20 cellular contexts compared by ENCODE assay signal in genomic region chr1:114207635-114208034, GRCh38. TPM values are rescaled to one million over a fixed set of nuclear protein-coding genes. Genes with fewer than 3 reads are reported as not detected.
DNase-seq lines count a peak whose midpoint lies in the region; ATAC-seq, FAIRE-seq and TF ChIP-seq lines count a peak whose summit lies in the region.
"Had no signal": no experiment of that assay in that cellular context is flagged by ENCODE, and none has a peak within 500 bp of the region (broad histone marks: within the 10 kb centered on the region; RNA-seq: fewer than 3 reads in every experiment).

No MANE protein-coding gene starts in this region.

- FAIRE-seq in H1 (lab: Jason Lieb, UNC), result no peak
- FAIRE-seq: A549, D721Med, GM12892 had no signal

- H4K5ac ChIP-seq in H9 (ENCODE audit: insufficient read length, low read depth, low read length) (no peak overlapping the region), H1 (ENCODE audit: insufficient read length, low read depth, low read length) (no peak overlapping the region)

- intact Hi-C loops in OCI-LY7 (cut with micrococcal nuclease; ENCODE audit: unreplicated experiment), result no loop called here
- intact Hi-C loops in activated CD4-positive, alpha-beta memory T cell treated with anti-CD3 and anti-CD28 coated beads for 36 hours (cut with micrococcal nuclease), result no loop called here

- H2BK12ac ChIP-seq in H9 (ENCODE audit: insufficient read length, low read depth, low read length), result no peak overlapping the region
- no peak overlapping the region for H2BK12ac ChIP-seq in H1 (ENCODE audit: low read depth, low read length)

- peak; percentile 69 for ATAC-seq in DND-41 (ENCODE audit: insufficient read depth, low read depth)
- ATAC-seq in stimulated activated effector memory CD8-positive, alpha-beta T cell treated with anti-CD3 and anti-CD28 coated beads, Interleukin-12 subunit alpha, Interleukin-12 subunit beta, amount 100 ng/mL, for 72 hours, result peak; percentile 54
- ATAC-seq: A549; CD8-positive, alpha-beta T cell; HCT116 had no signal

- H3K9me3 ChIP-seq in DND-41 (ENCODE audit: insufficient read depth, low read length, severe bottlenecking) (no peaks in the 10 kb centered on the region), H9 (ENCODE audit: control insufficient read depth, low read depth, low read length) (no peaks in the 10 kb centered on the region), H1 (ENCODE audit: insufficient read depth in 2 of 2, low read depth in 1 of 2, low read length in 1 of 2) (no peaks in the 10 kb centered on the region), OCI-LY7 (ENCODE audit: low read length) (no peaks in the 10 kb centered on the region)
- H3K9me3 ChIP-seq: A549 had no signal

- H3K56ac ChIP-seq in H9 (ENCODE audit: insufficient read length, low read depth, low read length) (no peak overlapping the region), H1 (replicated peaks; ENCODE audit: insufficient read length, low read depth, low read length) (no peak overlapping the region)

- H3K4me1 Mint-ChIP-seq in H9, result peaks cover 4 to 12% of the 10 kb centered on the region in 2 experiments; a peak in 3 of 4 replicates
- peaks cover 28% of the 10 kb centered on the region for H3K4me1 Mint-ChIP-seq in stimulated activated effector memory CD8-positive, alpha-beta T cell treated with anti-CD3 and anti-CD28 coated beads, Interleukin-12 subunit alpha, Interleukin-12 subunit beta, amount 100 ng/mL, for 72 hours
- no peaks in the 10 kb centered on the region for H3K4me1 Mint-ChIP-seq in activated CD4-positive, alpha-beta memory T cell treated with anti-CD3 and anti-CD28 coated beads for 36 hours (ENCODE audit: low read depth)

- no peaks in the 10 kb centered on the region for H3K79me2 ChIP-seq in DND-41 (ENCODE audit: insufficient read depth, low read length)
- H3K79me2 ChIP-seq in H9 (ENCODE audit: insufficient read depth, low read length), result no peaks in the 10 kb centered on the region
- no peaks in the 10 kb centered on the region for H3K79me2 ChIP-seq in H1 (ENCODE audit: control insufficient read depth in 1 of 2, insufficient read depth in 2 of 2, low read length in 2 of 2)
- no peaks in the 10 kb centered on the region for H3K79me2 ChIP-seq in OCI-LY7 (ENCODE audit: insufficient read depth, low read depth, low read length)

- H3K4me3 Mint-ChIP-seq in H9, result no peak overlapping the region
- no peak overlapping the region for H3K4me3 Mint-ChIP-seq in stimulated activated effector memory CD8-positive, alpha-beta T cell treated with anti-CD3 and anti-CD28 coated beads, Interleukin-12 subunit alpha, Interleukin-12 subunit beta, amount 100 ng/mL, for 72 hours
- H3K4me3 Mint-ChIP-seq in activated CD4-positive, alpha-beta memory T cell treated with anti-CD3 and anti-CD28 coated beads for 36 hours, result no peak overlapping the region
- H3K4me3 Mint-ChIP-seq: CD8-positive, alpha-beta T cell had no signal

- H2BK15ac ChIP-seq in H9 (ENCODE audit: low read depth, low read length) (no peak overlapping the region), H1 (ENCODE audit: low read length) (no peak overlapping the region; the same call in 1 of the 2 replicates)

- no peaks in the 10 kb centered on the region for H3K4me1 ChIP-seq in DND-41 (ENCODE audit: insufficient read depth, low read length)
- no peaks in the 10 kb centered on the region for H3K4me1 ChIP-seq in H9 (ENCODE audit: insufficient read depth, low read length)
- no peaks in the 10 kb centered on the region for H3K4me1 ChIP-seq in H1 (replicated peaks in 1 of 4; ENCODE audit: control insufficient read depth in 3 of 4, insufficient read depth in 4 of 4, low read length in 3 of 4)
- no peaks in the 10 kb centered on the region for H3K4me1 ChIP-seq in OCI-LY7 (ENCODE audit: insufficient read depth, low read length, poor library complexity, severe bottlenecking)
- H3K4me1 ChIP-seq: A549 had no signal

- CTCF ChIA-PET in H1 (lab: Charles Lee; ENCODE audit: partially characterized antibody), result interaction anchor here (2.1 kb wide), 1 partner anchor 12 kb away, joined by 9 read pairs; no protein-coding TSS in a partner anchor
- CTCF ChIA-PET in OCI-LY7 (lab: Charles Lee; ENCODE audit: unreplicated experiment), result no interaction called here
- CTCF ChIA-PET in activated CD4-positive, alpha-beta memory T cell treated with anti-CD3 and anti-CD28 coated beads for 36 hours (lab: Charles Lee), result no interaction called here

- no peak overlapping the region for H3T11ph ChIP-seq in H9 (ENCODE audit: low read length)

- H3K9ac ChIP-seq in DND-41 (ENCODE audit: low read depth, low read length), result no peak overlapping the region
- no peak overlapping the region for H3K9ac ChIP-seq in H9 (ENCODE audit: extremely low read depth, insufficient read length, low read length)
- no peak overlapping the region for H3K9ac ChIP-seq in H1 (replicated peaks in 1 of 4; ENCODE audit: extremely low read depth in 1 of 4, low read depth in 3 of 4, low read length in 3 of 4)

- H2AFZ ChIP-seq in DND-41 (ENCODE audit: low read depth, low read length) (no peak overlapping the region), H9 (ENCODE audit: low read length) (no peak overlapping the region), H1 (ENCODE audit: low read length) (peak overlapping the region; percentile 65; the same call in 1 of the 2 replicates), OCI-LY7 (ENCODE audit: low read length) (no peak overlapping the region)

- no peaks in the 10 kb centered on the region for H3K36me3 ChIP-seq in DND-41 (ENCODE audit: insufficient read depth, low read length)
- H3K36me3 ChIP-seq in H1 (ENCODE audit: control insufficient read depth in 2 of 4, insufficient read depth in 4 of 4, low read length in 3 of 4), result no peaks in the 10 kb centered on the region
- no peaks in the 10 kb centered on the region for H3K36me3 ChIP-seq in OCI-LY7 (ENCODE audit: insufficient read depth, low read length)

- H3K4me3 ChIP-seq in DND-41 (ENCODE audit: low read depth in 1 of 2, low read length in 2 of 2) (no peak overlapping the region), H1 (ENCODE audit: extremely low read depth in 1 of 4, insufficient read depth in 2 of 4, low read depth in 3 of 4, low read length in 4 of 4) (no peak overlapping the region), OCI-LY7 (ENCODE audit: low read depth, low read length, poor library complexity, severe bottlenecking) (no peak overlapping the region)
- H3K4me3 ChIP-seq: A549 had no signal

- H4K20me1 ChIP-seq in DND-41 (ENCODE audit: insufficient read depth, low read length) (no peaks in the 10 kb centered on the region), H9 (ENCODE audit: control insufficient read depth, insufficient read depth, insufficient read length) (no peaks in the 10 kb centered on the region), H1 (replicated peaks in 1 of 2; ENCODE audit: control insufficient read depth in 1 of 2, insufficient read depth in 2 of 2, low read length in 2 of 2) (no peaks in the 10 kb centered on the region), OCI-LY7 (ENCODE audit: insufficient read depth, low read length) (no peaks in the 10 kb centered on the region)

- no peak overlapping the region for H3K27ac ChIP-seq in DND-41 (ENCODE audit: low read length)
- H3K27ac ChIP-seq in H9 (ENCODE audit: insufficient read length, low read depth, low read length), result no peak overlapping the region
- no peak overlapping the region for H3K27ac ChIP-seq in H1 (ENCODE audit: low read depth, low read length)
- no peak overlapping the region for H3K27ac ChIP-seq in OCI-LY7 (ENCODE audit: low read depth, low read length, poor library complexity, severe bottlenecking)
- H3K27ac ChIP-seq: A549, HL-60 had no signal

- H3K27me3 ChIP-seq in DND-41 (ENCODE audit: insufficient read depth, low read length, poor library complexity), result peaks cover 5% of the 10 kb centered on the region
- H3K27me3 ChIP-seq in H9 (ENCODE audit: insufficient read depth, low read length), result no peaks in the 10 kb centered on the region; the same call in 1 of the 2 replicates
- H3K27me3 ChIP-seq in H1 (replicated peaks in 1 of 4; ENCODE audit: control insufficient read depth in 3 of 4, extremely low read depth in 1 of 4, insufficient read depth in 3 of 4, low read length in 3 of 4), result peaks cover 0 to 4% (median 2%) of the 10 kb centered on the region in 4 experiments; a peak in 4 of 7 replicates

- H3K9me2 ChIP-seq in OCI-LY7 (ENCODE audit: insufficient read depth, low read length), result no peaks in the 10 kb centered on the region

- H4K91ac ChIP-seq in H9 (ENCODE audit: insufficient read length, low read depth, low read length), result no peak overlapping the region
- no peak overlapping the region for H4K91ac ChIP-seq in H1 (replicated peaks; ENCODE audit: insufficient read length, low read length)

- H3K23me2 ChIP-seq in H9 (ENCODE audit: insufficient read length, low read depth, low read length, poor library complexity, severe bottlenecking) (no peaks in the 10 kb centered on the region), H1 (ENCODE audit: low read depth, low read length) (no peaks in the 10 kb centered on the region)

- H3K27ac Mint-ChIP-seq in H9, result no peak overlapping the region
- H3K27ac Mint-ChIP-seq in stimulated activated effector memory CD8-positive, alpha-beta T cell treated with anti-CD3 and anti-CD28 coated beads, Interleukin-12 subunit alpha, Interleukin-12 subunit beta, amount 100 ng/mL, for 72 hours, result peak overlapping the region; percentile 2
- no peak overlapping the region for H3K27ac Mint-ChIP-seq in activated CD4-positive, alpha-beta memory T cell treated with anti-CD3 and anti-CD28 coated beads for 36 hours
- H3K27ac Mint-ChIP-seq: CD8-positive, alpha-beta T cell had no signal

- no peak overlapping the region for H3K4ac ChIP-seq in H9 (ENCODE audit: low read depth, low read length)
- no peak overlapping the region for H3K4ac ChIP-seq in H1 (replicated peaks; ENCODE audit: insufficient read length, low read depth, low read length)

- H3K9me3 Mint-ChIP-seq in H9, result no peaks in the 10 kb centered on the region
- H3K9me3 Mint-ChIP-seq in stimulated activated effector memory CD8-positive, alpha-beta T cell treated with anti-CD3 and anti-CD28 coated beads, Interleukin-12 subunit alpha, Interleukin-12 subunit beta, amount 100 ng/mL, for 72 hours, result no peaks in the 10 kb centered on the region
- H3K9me3 Mint-ChIP-seq in activated CD4-positive, alpha-beta memory T cell treated with anti-CD3 and anti-CD28 coated beads for 36 hours, result no peaks in the 10 kb centered on the region
- H3K9me3 Mint-ChIP-seq: CD8-positive, alpha-beta T cell had no signal

- no peak overlapping the region for H4K8ac ChIP-seq in H9 (replicated peaks; ENCODE audit: insufficient read length, low read depth, low read length)
- no peak overlapping the region for H4K8ac ChIP-seq in H1 (ENCODE audit: extremely low read depth, insufficient read depth, low read length)

- no peak for TF ChIP-seq EP300 in H1 (IDR thresholded peaks at IDR 0.05; ENCODE audit: borderline replicate concordance in 1 of 2, low read depth in 2 of 2, low read length in 2 of 2)

- TF ChIP-seq POLR2A in H1 (IDR thresholded peaks at IDR 0.05; ENCODE audit: control extremely low read depth in 1 of 2, low read depth in 2 of 2, low read length in 2 of 2), result no peak

- no peaks in the 10 kb centered on the region for H3K79me1 ChIP-seq in H9 (ENCODE audit: insufficient read depth, low read depth, low read length, poor library complexity, severe bottlenecking)
- no peaks in the 10 kb centered on the region for H3K79me1 ChIP-seq in H1 (ENCODE audit: low read depth, low read length)

- DNase-seq in DND-41, result peak; percentile 21
- peak; percentile 9 for DNase-seq in H9
- no peak for DNase-seq in H1 (ENCODE audit: low read depth in 1 of 2, low spot score in 2 of 2)
- no peak for DNase-seq in stimulated activated effector memory CD8-positive, alpha-beta T cell treated with anti-CD3 and anti-CD28 coated beads, Interleukin-12 subunit alpha, Interleukin-12 subunit beta, amount 100 ng/mL, for 72 hours (ENCODE audit: low spot score in 2 of 2)
- no peak for DNase-seq in OCI-LY7 (ENCODE audit: low spot score)
- DNase-seq in activated CD4-positive, alpha-beta memory T cell treated with anti-CD3 and anti-CD28 coated beads for 36 hours, result no peak
- no peak for DNase-seq in stimulated activated naive CD4-positive, alpha-beta T cell (lab: John Stamatoyannopoulos, UW)
- DNase-seq: CD8-positive, alpha-beta T cell; COR-L47; DMS153; DMS79 treated with DMSO at 0.1 percent for 48 hours; GDM1 had no signal

- TF ChIP-seq CTCF in DND-41 (IDR thresholded peaks at IDR 0.05; ENCODE audit: borderline replicate concordance, extremely low read depth, low read length, poor library complexity, severe bottlenecking) (no peak), H9 (conservative IDR thresholded peaks at IDR 0.05) (no peak), H1 (IDR thresholded peaks at IDR 0.05; ENCODE audit: control extremely low read depth in 1 of 3, insufficient read depth in 1 of 3, low read depth in 1 of 3, low read length in 3 of 3) (no peak), OCI-LY7 (conservative IDR thresholded peaks at IDR 0.05; ENCODE audit: low read length) (no peak)

- no TSS peak for BruUV-seq in OCI-LY7 (replicated peaks; lab: Mats Ljungman, UMichigan)

- H3K14ac ChIP-seq in H9 (ENCODE audit: insufficient read depth, low read length), result no peak overlapping the region
- no peak overlapping the region for H3K14ac ChIP-seq in H1 (ENCODE audit: insufficient read length)

- H3K18ac ChIP-seq in H9 (ENCODE audit: insufficient read length, low read depth, low read length), result no peak overlapping the region
- H3K18ac ChIP-seq in H1 (ENCODE audit: extremely low read depth, low read length), result no peak overlapping the region

- no peak overlapping the region for H2BK120ac ChIP-seq in H9 (ENCODE audit: low read depth, low read length, poor library complexity, severe bottlenecking)
- no peak overlapping the region for H2BK120ac ChIP-seq in H1 (replicated peaks; ENCODE audit: low read depth, low read length)

- no peaks in the 10 kb centered on the region for H3K36me3 Mint-ChIP-seq in H9 (ENCODE audit: insufficient read depth in 1 of 3, low read depth in 3 of 3)
- H3K36me3 Mint-ChIP-seq in stimulated activated effector memory CD8-positive, alpha-beta T cell treated with anti-CD3 and anti-CD28 coated beads, Interleukin-12 subunit alpha, Interleukin-12 subunit beta, amount 100 ng/mL, for 72 hours, result peaks cover 4% of the 10 kb centered on the region
- no peaks in the 10 kb centered on the region for H3K36me3 Mint-ChIP-seq in activated CD4-positive, alpha-beta memory T cell treated with anti-CD3 and anti-CD28 coated beads for 36 hours
- H3K36me3 Mint-ChIP-seq: CD14-positive monocyte; CD8-positive, alpha-beta T cell had no signal

- no CpG with 5 or more reads among the region's 11 CpGs for WGBS in H9 (ENCODE audit: extremely low coverage, insufficient read length, low lambda C conversion rate)
- 80% methylated on average over 11 of the region's 11 CpGs; no CpG with 5 or more reads in 1 of the 2 experiments for WGBS in H1 (ENCODE audit: extremely low coverage in 1 of 2, insufficient coverage in 1 of 2, insufficient read length in 1 of 2, insufficient replicate concordance in 2 of 2, low coverage in 1 of 2, low lambda C conversion rate in 2 of 2, missing lambda C conversion rate in 1 of 2), 2 experiments

- H2BK20ac ChIP-seq in H9 (ENCODE audit: low read depth, low read length, poor library complexity, severe bottlenecking) (no peak overlapping the region), H1 (ENCODE audit: low read length) (no peak overlapping the region)

- H3K27me3 Mint-ChIP-seq in H9 (ENCODE audit: low read depth), result peaks cover 59% of the 10 kb centered on the region
- H3K27me3 Mint-ChIP-seq in activated CD4-positive, alpha-beta memory T cell treated with anti-CD3 and anti-CD28 coated beads for 36 hours, result peaks cover 18% of the 10 kb centered on the region

- H3K23ac ChIP-seq in H9 (ENCODE audit: insufficient read length, low read depth, low read length) (no peak overlapping the region), H1 (ENCODE audit: insufficient read length) (no peak overlapping the region)

- H2BK5ac ChIP-seq in H9 (ENCODE audit: insufficient read length, low read length) (no peak overlapping the region), H1 (ENCODE audit: low read depth, low read length) (no peak overlapping the region)

- no peak for TF ChIP-seq RAD21 in H1 (IDR thresholded peaks at IDR 0.05 in 1 of 2, conservative IDR thresholded peaks at IDR 0.05 in 1 of 2; ENCODE audit: low read depth in 2 of 2, low read length in 2 of 2)

- POLR2A ChIA-PET in H1 (lab: Charles Lee; ENCODE audit: partially characterized antibody), result interaction anchor here (1.4 kb wide), 1 partner anchor 10 kb away, joined by 3 read pairs; no protein-coding TSS in a partner anchor
- POLR2A ChIA-PET in OCI-LY7 (lab: Charles Lee), result no interaction called here
- POLR2A ChIA-PET in activated CD4-positive, alpha-beta memory T cell treated with anti-CD3 and anti-CD28 coated beads for 36 hours (lab: Charles Lee), result no interaction called here

- no peak overlapping the region for H3K4me2 ChIP-seq in DND-41 (ENCODE audit: insufficient read depth, low read length)
- H3K4me2 ChIP-seq in H9 (ENCODE audit: insufficient read depth, insufficient read length, low read length), result no peak overlapping the region
- H3K4me2 ChIP-seq in H1 (ENCODE audit: insufficient read depth in 1 of 2, low read depth in 2 of 2, low read length in 2 of 2), result no peak overlapping the region
- no peak overlapping the region for H3K4me2 ChIP-seq in OCI-LY7 (ENCODE audit: low read length)
- H3K4me2 ChIP-seq: A549 had no signal

- H2AK5ac ChIP-seq in H9 (ENCODE audit: insufficient read length, low read length), result no peak overlapping the region
- no peak overlapping the region for H2AK5ac ChIP-seq in H1 (ENCODE audit: low read depth, low read length)

RNA-seq across cellular contexts. Expression of gene SYT6, which starts 54.0 kb away (rescaled TPM):
- total RNA-seq in H9 (2021) (71.2 and 77.2 TPM in 2 replicates), OCI-LY7 (2022) (not detected in 2 replicates)
- total RNA-seq in H1 (2021; fragmentation: NEBNext Ultra II Directional; extraction: Animal tissue kit (Norgen Biotek cat#: 25700)), result 33.7 and 35.7 TPM in 2 replicates
- polyA plus RNA-seq in H1 (2011; rRNA removed), result 83.5 and 92.8 TPM in 2 replicates
- polyA plus RNA-seq in H1 (2011; cell fraction: cytosol; rRNA removed), result 63.7 TPM
- 220 TPM for polyA plus RNA-seq in H1 (2011; cell fraction: nucleus; rRNA removed)
- polyA plus RNA-seq in H1 (2012, experiment 1 of 2), result 45.3 to 61.5 TPM (median 51.6 TPM) in 4 replicates
- polyA plus RNA-seq in H1 (2012, experiment 2 of 2), result 10.7 TPM
- 27.6 TPM for polyA plus RNA-seq in H1 (2013, experiment 1 of 2)
- 25.0 TPM for polyA plus RNA-seq in H1 (2013, experiment 2 of 2)
- polyA minus RNA-seq in H1 (2011; rRNA and poly(A)+ RNA removed), result 108 and 144 TPM in 2 replicates
- polyA minus RNA-seq in H1 (2011; cell fraction: cytosol; rRNA and poly(A)+ RNA removed), result 40.1 TPM
- polyA minus RNA-seq in H1 (2011; cell fraction: nucleus; rRNA and poly(A)+ RNA removed), result 178 TPM
- not detected in 2 replicates for total RNA-seq in OCI-LY7 (2014; rRNA removed; shearing (Covaris generic))
- not detected for total RNA-seq in activated CD4-positive, alpha-beta memory T cell treated with anti-CD3 and anti-CD28 coated beads for 36 hours
- total RNA-seq: CD8-positive, alpha-beta T cell; H4 had no signal
- polyA plus RNA-seq: BJ, CD14-positive monocyte had no signal

Comparison
In these comparisons a context has a peak if more than half of its experiments do, and no peak if none do; other contexts are left out.
1. DNase-seq: peak in DND-41 (single experiment) and H9 (single experiment); none in H1 (0 of 2), stimulated activated effector memory CD8-positive, alpha-beta T cell treated with anti-CD3 and anti-CD28 coated beads, Interleukin-12 subunit alpha, Interleukin-12 subunit beta, amount 100 ng/mL, for 72 hours (0 of 2), OCI-LY7 (single experiment), activated CD4-positive, alpha-beta memory T cell treated with anti-CD3 and anti-CD28 coated beads for 36 hours (single experiment) and stimulated activated naive CD4-positive, alpha-beta T cell (0 of 6).
2. RNA of gene SYT6, which starts 54.0 kb away (total RNA-seq): 71.2 to 77.2 TPM in H9 and 33.7 to 35.7 TPM in H1; not detected in activated CD4-positive, alpha-beta memory T cell treated with anti-CD3 and anti-CD28 coated beads for 36 hours and not detected in OCI-LY7; every median in the first group is over 10 times any median in the second.